ENCODE assay signal across 8 cellular contexts in genomic region chr5:53560028-53560427, GRCh38. TPM values are rescaled to one million over a fixed set of nuclear protein-coding genes. Genes with fewer than 3 reads are reported as not detected.
A peak's percentile ranks its signal among the peaks of the same experiment; 100 is the strongest.
DNase-seq lines count a peak whose midpoint lies in the region; ATAC-seq, FAIRE-seq and TF ChIP-seq lines count a peak whose summit lies in the region.

No MANE protein-coding gene starts in this region.

- H3K79me2 ChIP-seq in astrocyte (ENCODE audit: insufficient read depth, low read length), result peaks cover 44% of the 10 kb centered on the region

- peak overlapping the region; percentile 100 for H3K4me3 Mint-ChIP-seq in astrocyte (ENCODE audit: unreplicated experiment)

- H3K36me3 ChIP-seq in astrocyte (ENCODE audit: insufficient read depth, low read length) (no peaks in the 10 kb centered on the region), upper lobe of right lung (no peaks in the 10 kb centered on the region)

- H3K27ac ChIP-seq in astrocyte (ENCODE audit: low read depth, low read length), result peak overlapping the region; percentile 86
- H3K27ac ChIP-seq in upper lobe of right lung, result peak overlapping the region; percentile 85

- no peak for TF ChIP-seq CTCF in astrocyte (IDR thresholded peaks at IDR 0.05; ENCODE audit: insufficient read depth, low read depth, low read length)
- no peak for TF ChIP-seq CTCF in upper lobe of right lung (IDR thresholded peaks at IDR 0.05)

- H3K4me1 ChIP-seq in astrocyte (ENCODE audit: insufficient read depth, low read length) (peaks cover 3% of the 10 kb centered on the region), upper lobe of right lung (peaks cover 14% of the 10 kb centered on the region)

- H3K9me3 ChIP-seq in astrocyte (ENCODE audit: insufficient read depth, low read depth, low read length), result no peaks in the 10 kb centered on the region
- no peaks in the 10 kb centered on the region for H3K9me3 ChIP-seq in upper lobe of right lung

- intact Hi-C loops in Right ventricle myocardium inferior (cut with DNase I) (loop anchor here (10.0 kb wide), 1 partner anchor 665 kb away; no protein-coding TSS in a partner anchor), cardiac septum (cut with DNase I) (loop anchor here (5.0 kb wide), 1 partner anchor 78 kb away; the partner anchor contains the start of gene FST), upper lobe of right lung (cut with DNase I) (no loop called here)

- no peak for DNase-seq in Right ventricle myocardium inferior (ENCODE audit: missing footprints)
- no peak for DNase-seq in cardiac septum (ENCODE audit: low spot score)
- no peak for DNase-seq in astrocyte (ENCODE audit: low read depth)
- DNase-seq in left lobe of liver (ENCODE audit: low spot score), result no peak
- DNase-seq in upper lobe of right lung, result no peak
- DNase-seq in germinal center (ENCODE audit: low spot score), result no peak
- no peak for DNase-seq in activated CD8-positive, alpha-beta memory T cell treated with anti-CD3 and anti-CD28 coated beads for 24 hours

- H3K27me3 ChIP-seq in astrocyte (ENCODE audit: insufficient read depth, low read length) (no peaks in the 10 kb centered on the region), upper lobe of right lung (peaks cover 10% of the 10 kb centered on the region)

- H3K4me3 ChIP-seq in astrocyte (ENCODE audit: insufficient read depth, low read depth, low read length) (peak overlapping the region; percentile 97), upper lobe of right lung (peak overlapping the region; percentile 71)

- peaks cover 9% of the 10 kb centered on the region for H4K20me1 ChIP-seq in astrocyte (ENCODE audit: insufficient read depth, low read length)

- no peaks in the 10 kb centered on the region for H3K27me3 Mint-ChIP-seq in astrocyte (ENCODE audit: low read depth, unreplicated experiment)

- FAIRE-seq in astrocyte (lab: Jason Lieb, UNC), result no peak

- H3K4me1 Mint-ChIP-seq in astrocyte (ENCODE audit: low read depth, unreplicated experiment), result peaks cover 11% of the 10 kb centered on the region

- ATAC-seq in Right ventricle myocardium inferior (peak; percentile 56), HG03432 (IDR thresholded peaks at IDR 0.05; ENCODE audit: unreplicated experiment) (peak; percentile 15), left lobe of liver (peak; percentile 54), upper lobe of right lung (no peak)

- H2AFZ ChIP-seq in astrocyte (ENCODE audit: low read depth, low read length), result peak overlapping the region; percentile 97

- H3K9me3 Mint-ChIP-seq in astrocyte (ENCODE audit: unreplicated experiment), result no peaks in the 10 kb centered on the region

- peak overlapping the region; percentile 94 for H3K4me2 ChIP-seq in astrocyte (ENCODE audit: low read length)

- H3K36me3 Mint-ChIP-seq in astrocyte (ENCODE audit: low read depth, unreplicated experiment), result no peaks in the 10 kb centered on the region

- peak overlapping the region; percentile 99 for H3K27ac Mint-ChIP-seq in astrocyte (ENCODE audit: unreplicated experiment)

- H3K9ac ChIP-seq in astrocyte (ENCODE audit: low read length), result peak overlapping the region; percentile 96

RNA-seq across cellular contexts. Expression of gene NDUFS4, which starts 0.4 kb away (rescaled TPM):
- total RNA-seq in Right ventricle myocardium inferior (224 TPM), cardiac septum (117 TPM), astrocyte (82.2 and 92.4 TPM in 2 replicates), left lobe of liver (44.7 TPM), upper lobe of right lung (54.1 TPM)
